ENCODE assay signal across 17 cellular contexts in the genomic region with DNA sequence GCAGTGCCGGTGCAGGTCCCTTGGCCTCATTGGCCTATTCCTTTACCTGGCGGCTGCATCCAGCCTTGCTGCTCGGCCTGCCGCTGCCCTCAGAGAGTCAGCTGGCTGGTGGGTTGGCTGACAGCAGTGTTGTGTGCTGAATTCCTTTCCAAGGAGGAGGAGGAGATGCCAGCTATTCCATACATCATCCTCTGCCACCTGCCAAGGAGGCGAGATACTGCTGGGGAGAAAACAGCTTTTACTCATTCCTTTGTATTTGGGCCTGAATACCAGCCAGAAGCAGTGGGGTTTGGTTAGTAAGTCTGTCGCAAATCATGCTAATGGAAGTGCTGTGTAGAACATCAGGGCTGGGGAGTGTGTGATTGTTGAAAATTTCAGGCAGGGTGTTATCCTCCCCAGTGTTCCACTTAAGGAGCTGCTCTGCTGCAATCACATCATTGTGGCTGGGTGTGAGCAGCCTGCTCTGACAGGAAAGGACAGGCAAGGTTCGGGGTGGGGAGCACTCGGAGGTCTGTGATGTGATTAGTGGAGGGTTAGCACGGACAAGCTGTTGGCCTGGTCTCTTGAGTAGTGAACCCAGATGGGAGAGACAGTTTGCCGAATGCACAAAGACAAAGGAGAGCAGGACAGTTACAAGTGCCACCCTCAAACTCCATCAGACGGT.
DNase-seq lines count a peak whose midpoint lies in the region; TF ChIP-seq lines count a peak whose summit lies in the region.
"Had no signal": no experiment of that assay in that cellular context is flagged by ENCODE, and none has a peak within 500 bp of the region (broad histone marks: within the 10 kb centered on the region; RNA-seq: fewer than 3 reads in every experiment).

No MANE protein-coding gene starts in this region.

- H3K27ac ChIP-seq in mesenchymal stem cell (ENCODE audit: low read length, poor library complexity, severe bottlenecking), result no peak overlapping the region
- H3K27ac ChIP-seq in temporal lobe (ENCODE audit: low read depth, low read length), result peak overlapping the region; percentile 48

- H3K4me3 Mint-ChIP-seq in MCF 10A (ENCODE audit: unreplicated experiment), result no peak overlapping the region
- H3K4me3 Mint-ChIP-seq in activated CD4-positive, alpha-beta T cell treated with anti-CD3 and anti-CD28 coated beads, Interleukin-2, amount 10 ng/mL, durations not matched to agents 7 days and 5 days, result no peak overlapping the region
- H3K4me3 Mint-ChIP-seq: CD4-positive, alpha-beta memory T cell; naive thymus-derived CD4-positive, alpha-beta T cell; T-helper 2 cell treated with Interferon-gamma antibody and Interleukin-4, amounts not matched to agents 5 μg/mL and 100 μg/mL, for 36 hours had no signal

- no peaks in the 10 kb centered on the region for H3K79me1 ChIP-seq in mesenchymal stem cell (replicated peaks; ENCODE audit: low read length, poor library complexity, severe bottlenecking)

- no TSS peak for BruUV-seq in MCF 10A (replicated peaks; lab: Mats Ljungman, UMichigan)

- peak overlapping the region in 1 of 2 experiments; percentile 51 for H3K14ac ChIP-seq in mesenchymal stem cell (ENCODE audit: low read length in 2 of 2)

- H2BK12ac ChIP-seq in mesenchymal stem cell (ENCODE audit: low read length in 2 of 2), result peak overlapping the region; percentile 14 to 38

- TF ChIP-seq CTCF in MCF 10A (IDR thresholded peaks at IDR 0.05; ENCODE audit: unreplicated experiment), result no peak

- H3K4me1 Mint-ChIP-seq in MCF 10A (ENCODE audit: insufficient read depth, unreplicated experiment), result peaks cover 52% of the 10 kb centered on the region
- peaks cover 30% of the 10 kb centered on the region for H3K4me1 Mint-ChIP-seq in activated CD4-positive, alpha-beta T cell treated with anti-CD3 and anti-CD28 coated beads, Interleukin-2, amount 10 ng/mL, durations not matched to agents 7 days and 5 days

- H3K4me2 ChIP-seq in mesenchymal stem cell (ENCODE audit: low read length, poor library complexity, severe bottlenecking), result no peak overlapping the region

- H3K36me3 ChIP-seq in mesenchymal stem cell (ENCODE audit: control insufficient read depth in 1 of 2, insufficient read depth in 2 of 2, low read depth in 1 of 2, low read length in 2 of 2), result no peaks in the 10 kb centered on the region
- H3K36me3 ChIP-seq: sigmoid colon had no signal

- no peak overlapping the region for H4K91ac ChIP-seq in mesenchymal stem cell (ENCODE audit: low read length)

- no peak overlapping the region for H3K4me3 ChIP-seq in mesenchymal stem cell (ENCODE audit: insufficient read depth in 1 of 2, low read depth in 1 of 2, low read length in 2 of 2)
- H3K4me3 ChIP-seq: sigmoid colon had no signal

- DNase-seq in NCI-H446 treated with DMSO at 0.1 percent for 48 hours (lab: John Stamatoyannopoulos, UW), result peak; percentile 63
- DNase-seq in MCF 10A (ENCODE audit: unreplicated experiment), result peak; percentile 72
- DNase-seq in mesenchymal stem cell, result no peak
- no peak for DNase-seq in SIG-M5 treated with dmso at 0.1 percent for 504 hours (lab: John Stamatoyannopoulos, UW; ENCODE audit: unreplicated experiment)
- no peak for DNase-seq in kidney tubule cell (ENCODE audit: low spot score)
- DNase-seq in activated CD4-positive, alpha-beta T cell treated with anti-CD3 and anti-CD28 coated beads, Interleukin-2, amount 10 ng/mL, durations not matched to agents 7 days and 5 days, result no peak
- no peak for DNase-seq in LoVo (ENCODE audit: low spot score)
- DNase-seq: CD4-positive, alpha-beta memory T cell; effector CD4-positive, alpha-beta T cell; left cardiac atrium; naive thymus-derived CD4-positive, alpha-beta T cell; NCI-H1092; NCI-H526; RPMI8226; sigmoid colon had no signal

- H3K9ac ChIP-seq in mesenchymal stem cell (ENCODE audit: low read length), result no peak overlapping the region

- POLR2A ChIA-PET in MCF 10A (lab: Yijun Ruan, JAX), result interaction anchor here (0.5 to 9.5 kb wide), 31 partner anchors 10 to 707 kb away, joined by 3 to 245 read pairs (median 12); a partner anchor contains a TSS
- POLR2A ChIA-PET in activated CD4-positive, alpha-beta T cell treated with anti-CD3 and anti-CD28 coated beads, Interleukin-2, amount 10 ng/mL, durations not matched to agents 7 days and 5 days (lab: Charles Lee), result no interaction called here

- H2BK120ac ChIP-seq in mesenchymal stem cell (ENCODE audit: low read depth, low read length), result no peak overlapping the region

- peak overlapping the region; percentile 36 for H3K27ac Mint-ChIP-seq in MCF 10A (ENCODE audit: low read depth, unreplicated experiment)
- H3K27ac Mint-ChIP-seq in activated CD4-positive, alpha-beta T cell treated with anti-CD3 and anti-CD28 coated beads, Interleukin-2, amount 10 ng/mL, durations not matched to agents 7 days and 5 days, result no peak overlapping the region
- H3K27ac Mint-ChIP-seq: T-helper 2 cell treated with Interferon-gamma antibody and Interleukin-4, amounts not matched to agents 5 μg/mL and 100 μg/mL, for 36 hours had no signal

- no peak overlapping the region for H3K23ac ChIP-seq in mesenchymal stem cell (ENCODE audit: low read length in 2 of 2)

- H3K9me3 Mint-ChIP-seq in MCF 10A (ENCODE audit: unreplicated experiment), result no peaks in the 10 kb centered on the region
- H3K9me3 Mint-ChIP-seq in activated CD4-positive, alpha-beta T cell treated with anti-CD3 and anti-CD28 coated beads, Interleukin-2, amount 10 ng/mL, durations not matched to agents 7 days and 5 days, result no peaks in the 10 kb centered on the region
- H3K9me3 Mint-ChIP-seq: CD4-positive, alpha-beta memory T cell; naive thymus-derived CD4-positive, alpha-beta T cell; T-helper 2 cell treated with Interferon-gamma antibody and Interleukin-4, amounts not matched to agents 5 μg/mL and 100 μg/mL, for 36 hours had no signal

- H2BK5ac ChIP-seq in mesenchymal stem cell (ENCODE audit: low read depth, low read length, poor library complexity, severe bottlenecking), result no peak overlapping the region

- peaks cover 16 to 30% of the 10 kb centered on the region in 2 experiments for H3K27me3 ChIP-seq in mesenchymal stem cell (ENCODE audit: control insufficient read depth in 1 of 2, insufficient read depth in 1 of 2, low read length in 2 of 2)

- no peaks in the 10 kb centered on the region for H3K9me3 ChIP-seq in mesenchymal stem cell (ENCODE audit: control insufficient read depth, low read length)
- H3K9me3 ChIP-seq: sigmoid colon had no signal

- peak overlapping the region in 1 of 2 experiments; percentile 80 for H3K4ac ChIP-seq in mesenchymal stem cell (ENCODE audit: low read depth in 1 of 2, low read length in 2 of 2)

- peak overlapping the region; percentile 50 for H2AK5ac ChIP-seq in mesenchymal stem cell (ENCODE audit: low read length, severe bottlenecking)

- peaks cover 17% of the 10 kb centered on the region for H3K4me1 ChIP-seq in mesenchymal stem cell (ENCODE audit: control insufficient read depth, insufficient read depth, low read depth, low read length)

- no peak overlapping the region for H4K8ac ChIP-seq in mesenchymal stem cell (ENCODE audit: low read length)

- no peaks in the 10 kb centered on the region for H3K27me3 Mint-ChIP-seq in MCF 10A (ENCODE audit: insufficient read depth, unreplicated experiment)
- H3K27me3 Mint-ChIP-seq in activated CD4-positive, alpha-beta T cell treated with anti-CD3 and anti-CD28 coated beads, Interleukin-2, amount 10 ng/mL, durations not matched to agents 7 days and 5 days, result peaks cover 33% of the 10 kb centered on the region

- peak overlapping the region; percentile 41 for H2BK15ac ChIP-seq in mesenchymal stem cell (ENCODE audit: low read depth, poor library complexity, severe bottlenecking)

- H3K36me3 Mint-ChIP-seq in MCF 10A (ENCODE audit: insufficient read depth, unreplicated experiment), result no peaks in the 10 kb centered on the region
- no peaks in the 10 kb centered on the region for H3K36me3 Mint-ChIP-seq in activated CD4-positive, alpha-beta T cell treated with anti-CD3 and anti-CD28 coated beads, Interleukin-2, amount 10 ng/mL, durations not matched to agents 7 days and 5 days (ENCODE audit: low read depth)
- H3K36me3 Mint-ChIP-seq: CD4-positive, alpha-beta memory T cell had no signal

- CTCF ChIA-PET in MCF 10A (lab: Yijun Ruan, JAX), result interaction anchor here (0.7 to 8.7 kb wide), 13 partner anchors 13 to 461 kb away, joined by 3 to 54 read pairs (median 4); no protein-coding TSS in a partner anchor
- CTCF ChIA-PET in activated CD4-positive, alpha-beta T cell treated with anti-CD3 and anti-CD28 coated beads, Interleukin-2, amount 10 ng/mL, durations not matched to agents 7 days and 5 days (lab: Charles Lee), result interaction anchor here (1.4 kb wide), 2 partner anchors 9 to 12 kb away, joined by 3 to 4 read pairs; no protein-coding TSS in a partner anchor

- intact Hi-C loops in MCF 10A (cut with micrococcal nuclease), result loop anchor here (5.0 kb wide), 1 partner anchor 51 kb away; no protein-coding TSS in a partner anchor

- 90% methylated on average over 10 of the region's 11 CpGs for WGBS in mesenchymal stem cell

- peak overlapping the region in 1 of 2 experiments; percentile 6 for H3K18ac ChIP-seq in mesenchymal stem cell (ENCODE audit: low read depth in 1 of 2, low read length in 2 of 2)

- no peak overlapping the region for H2AFZ ChIP-seq in mesenchymal stem cell (ENCODE audit: low read depth, low read length)

Comparison
In these comparisons a context has a peak if more than half of its experiments do, and no peak if none do; other contexts are left out.
1. DNase-seq: peak in NCI-H446 treated with DMSO at 0.1 percent for 48 hours (single experiment) and MCF 10A (single experiment); none in mesenchymal stem cell (single experiment), SIG-M5 treated with dmso at 0.1 percent for 504 hours (single experiment), kidney tubule cell (single experiment), activated CD4-positive, alpha-beta T cell treated with anti-CD3 and anti-CD28 coated beads, Interleukin-2, amount 10 ng/mL, durations not matched to agents 7 days and 5 days (single experiment) and LoVo (single experiment).